1 cellular context compared by ENCODE assay signal in genomic region chr20:62887147-62887859, GRCh38.
TF ChIP-seq lines count a peak whose summit lies in the region.

No MANE protein-coding gene starts in this region.

TF ChIP-seq in endothelial cell of umbilical vein, 7 proteins besides CTCF, POLR2A, EP300 and RAD21:
- TF ChIP-seq JUN (IDR thresholded peaks at IDR 0.05; ENCODE audit: borderline replicate concordance, insufficient read depth, insufficient read length, low read depth): no peak
- no peak for TF ChIP-seq EZH2 (IDR thresholded peaks at IDR 0.05; ENCODE audit: borderline replicate concordance, low read depth, low read length, severe bottlenecking)
- no peak for TF ChIP-seq GATA2 (IDR thresholded peaks at IDR 0.05; ENCODE audit: insufficient read depth, insufficient read length, low read depth, low read length)
- no peak for TF ChIP-seq MAX (IDR thresholded peaks at IDR 0.05; ENCODE audit: insufficient read depth, insufficient read length)
- TF ChIP-seq POLR2AphosphoS5 (IDR thresholded peaks at IDR 0.05; ENCODE audit: insufficient read depth, low read depth, low read length): no peak
- no peak for TF ChIP-seq MYC (IDR thresholded peaks at IDR 0.05; ENCODE audit: low read depth, low read length)
- no peak for TF ChIP-seq FOS (IDR thresholded peaks at IDR 0.05; ENCODE audit: borderline replicate concordance, insufficient read depth, low read length)
